In genomic region chrX:47148946-47149345, GRCh38 we compare ENCODE assay signal across 25 cellular contexts. TPM values are rescaled to one million over a fixed set of nuclear protein-coding genes. Genes with fewer than 3 reads are reported as not detected.
DNase-seq lines count a peak whose midpoint lies in the region; ATAC-seq and TF ChIP-seq lines count a peak whose summit lies in the region.
"Had no signal": no experiment of that assay in that cellular context is flagged by ENCODE, and none has a peak within 500 bp of the region (broad histone marks: within the 10 kb centered on the region; RNA-seq: fewer than 3 reads in every experiment).

No MANE protein-coding gene starts in this region.

- 55 to 62% (median 57%) methylated on average over 2 of the region's 2 CpGs for WGBS in adrenal gland, 4 donors

- H3K9me3 ChIP-seq in adrenal gland (replicated peaks in 1 of 3) = no peaks in the 10 kb centered on the region
- H3K9me3 ChIP-seq: body of pancreas had no signal

- TF ChIP-seq CTCF in adrenal gland (IDR thresholded peaks at IDR 0.05) = no peak

- H3K4me3 ChIP-seq in adrenal gland = no peak overlapping the region
- H3K4me3 ChIP-seq: body of pancreas, upper lobe of left lung had no signal

- H3K27ac ChIP-seq in adrenal gland = no peak overlapping the region
- H3K27ac ChIP-seq: 22Rv1, body of pancreas, upper lobe of left lung had no signal

- ATAC-seq in activated CD4-positive, alpha-beta T cell treated with anti-CD3 and anti-CD28 coated beads for 36 hours = no peak
- ATAC-seq in GM18517 (IDR thresholded peaks at IDR 0.05; ENCODE audit: unreplicated experiment) = no peak
- ATAC-seq: body of pancreas; esophagus mucosa; natural killer cell treated with Interleukin-12 subunit alpha and Interleukin-12 subunit beta and Interleukin-15 and Interleukin-18, amount 100 ng/mL, for 72 hours; WTC11 had no signal

- peaks cover 7% of the 10 kb centered on the region for H3K27me3 ChIP-seq in adrenal gland
- H3K27me3 ChIP-seq: body of pancreas had no signal

- no peaks in the 10 kb centered on the region for H3K36me3 ChIP-seq in adrenal gland (replicated peaks in 1 of 2)

- no peak for TF ChIP-seq POLR2A in adrenal gland (IDR thresholded peaks at IDR 0.05)

- peak; percentile 66 for DNase-seq in activated CD4-positive, alpha-beta T cell treated with anti-CD3 and anti-CD28 coated beads for 36 hours
- no peak for DNase-seq in activated CD4-positive, alpha-beta T cell treated with anti-CD3 and anti-CD28 coated beads for 1 hour
- DNase-seq in HCEC 1CT = peak; percentile 9
- DNase-seq in adrenal gland = peak in 5 of 7 donors; percentile 52 to 69 (median 62)
- DNase-seq in lung microvascular endothelial cell (ENCODE audit: low read depth in 2 of 2) = peak; percentile 68 to 69
- no peak for DNase-seq in islet precursor cell
- DNase-seq in ACHN = no peak
- DNase-seq: activated T-cell treated with anti-CD3 and anti-CD28 coated beads, Interleukin-2, amount 50 U/mL, for 48 hours; CD8-positive, alpha-beta memory T cell; DMS153; effector CD8-positive, alpha-beta T cell; MM.1S; NCI-H1417; NCI-H2081 treated with DMSO at 0.1 percent for 48 hours; NCI-H446; NCI-H82; OCI-M1; Right ventricle myocardium superior; upper lobe of left lung had no signal

- in situ Hi-C loops in ACHN (cut with HindIII; ENCODE audit: low pct_ligation_motif_present, low pct_unique_long_range_greater_than_20kb, low sequenced_read_pairs) = no loop called here

- H3K4me3 Mint-ChIP-seq in activated CD4-positive, alpha-beta T cell treated with anti-CD3 and anti-CD28 coated beads for 36 hours = no peak overlapping the region
- H3K4me3 Mint-ChIP-seq: natural killer cell treated with Interleukin-12 subunit alpha and Interleukin-12 subunit beta and Interleukin-15 and Interleukin-18, amount 100 ng/mL, for 72 hours; WTC11 had no signal

- POLR2A ChIA-PET in activated CD4-positive, alpha-beta T cell treated with anti-CD3 and anti-CD28 coated beads for 36 hours (lab: Charles Lee) = no interaction called here

- H3K9me3 Mint-ChIP-seq in activated CD4-positive, alpha-beta T cell treated with anti-CD3 and anti-CD28 coated beads for 36 hours (ENCODE audit: low read depth) = no peaks in the 10 kb centered on the region
- H3K9me3 Mint-ChIP-seq: natural killer cell treated with Interleukin-12 subunit alpha and Interleukin-12 subunit beta and Interleukin-15 and Interleukin-18, amount 100 ng/mL, for 72 hours; WTC11 had no signal

- intact Hi-C loops in activated CD4-positive, alpha-beta T cell treated with anti-CD3 and anti-CD28 coated beads for 36 hours (cut with DNase I, micrococcal nuclease) = loop anchor here (1.0 to 10.0 kb wide), 2 partner anchors 68 to 506 kb away; partner anchors contain the start of genes ELK1 (in 1 of the 2) and UXT (in 1 of the 2)
- intact Hi-C loops in adrenal gland (cut with DNase I) = no loop called here

- H3K4me1 ChIP-seq in adrenal gland (replicated peaks in 1 of 2) = peaks cover 0 to 7% of the 10 kb centered on the region in 2 donors

- H3K4me1 Mint-ChIP-seq in activated CD4-positive, alpha-beta T cell treated with anti-CD3 and anti-CD28 coated beads for 36 hours = peaks cover 22% of the 10 kb centered on the region

- no peaks in the 10 kb centered on the region for H3K27me3 Mint-ChIP-seq in activated CD4-positive, alpha-beta T cell treated with anti-CD3 and anti-CD28 coated beads for 36 hours

- H3K27ac Mint-ChIP-seq in activated CD4-positive, alpha-beta T cell treated with anti-CD3 and anti-CD28 coated beads for 36 hours = peak overlapping the region; percentile 15
- H3K27ac Mint-ChIP-seq: natural killer cell treated with Interleukin-12 subunit alpha and Interleukin-12 subunit beta and Interleukin-15 and Interleukin-18, amount 100 ng/mL, for 72 hours; WTC11 had no signal

- CTCF ChIA-PET in activated CD4-positive, alpha-beta T cell treated with anti-CD3 and anti-CD28 coated beads for 36 hours (lab: Charles Lee) = no interaction called here

- H3K36me3 Mint-ChIP-seq in activated CD4-positive, alpha-beta T cell treated with anti-CD3 and anti-CD28 coated beads for 36 hours (ENCODE audit: low read depth) = peaks cover 33% of the 10 kb centered on the region
- H3K36me3 Mint-ChIP-seq: natural killer cell treated with Interleukin-12 subunit alpha and Interleukin-12 subunit beta and Interleukin-15 and Interleukin-18, amount 100 ng/mL, for 72 hours had no signal

RNA-seq across cellular contexts. Expression of gene RBM10, which starts 3.9 kb away (rescaled TPM):
- 10 to 100 TPM; 63.8 to 72.1 TPM for total RNA-seq in activated CD4-positive, alpha-beta T cell treated with anti-CD3 and anti-CD28 coated beads for 36 hours
- 10 to 100 TPM; 27.7 to 54.8 (median 36.3) TPM for total RNA-seq in adrenal gland
- 10 to 100 TPM; 35.2 to 75.9 (median 47.8) TPM for polyA plus RNA-seq in adrenal gland
- 32.0 and 41.9 TPM in 2 replicates for total RNA-seq in lung microvascular endothelial cell

RNA-seq across cellular contexts. Expression of gene NDUFB11, which starts 4.4 kb away (rescaled TPM):
- 10 to 100 TPM; 89.9 to 90.8 TPM for total RNA-seq in activated CD4-positive, alpha-beta T cell treated with anti-CD3 and anti-CD28 coated beads for 36 hours
- 100 to 1,000 TPM in 7 of 8 donors, 10 to 100 TPM in 1; 77.0 to 159 (median 153) TPM for total RNA-seq in adrenal gland
- 100 to 1,000 TPM in 1 of 3 donors, 10 to 100 TPM in 2; 49.6 to 110 (median 70.0) TPM for polyA plus RNA-seq in adrenal gland
- total RNA-seq in lung microvascular endothelial cell = 74.1 and 98.4 TPM in 2 replicates

RNA-seq across cellular contexts. Expression of gene UBA1, which starts 44.7 kb away (rescaled TPM):
- 100 to 1,000 TPM; 224 to 249 TPM for total RNA-seq in activated CD4-positive, alpha-beta T cell treated with anti-CD3 and anti-CD28 coated beads for 36 hours
- 100 to 1,000 TPM; 167 to 356 (median 260) TPM for total RNA-seq in adrenal gland
- 100 to 1,000 TPM; 160 to 214 (median 202) TPM for polyA plus RNA-seq in adrenal gland
- 79.8 and 94.8 TPM in 2 replicates for total RNA-seq in lung microvascular endothelial cell

Comparison
In these comparisons a context has a peak if more than half of its experiments do, and no peak if none do; other contexts are left out.
1. DNase-seq: peak in activated CD4-positive, alpha-beta T cell treated with anti-CD3 and anti-CD28 coated beads for 36 hours (single experiment), HCEC 1CT (single experiment), adrenal gland (5 of 7) and lung microvascular endothelial cell (2 of 2); none in activated CD4-positive, alpha-beta T cell treated with anti-CD3 and anti-CD28 coated beads for 1 hour (single experiment), islet precursor cell (single experiment) and ACHN (single experiment).
2. intact Hi-C loops: an anchor here in activated CD4-positive, alpha-beta T cell treated with anti-CD3 and anti-CD28 coated beads for 36 hours (1.0 to 10.0 kb wide); none called in adrenal gland.